Comparison of ENCODE assay signal across 8 cellular contexts in the genomic region with DNA sequence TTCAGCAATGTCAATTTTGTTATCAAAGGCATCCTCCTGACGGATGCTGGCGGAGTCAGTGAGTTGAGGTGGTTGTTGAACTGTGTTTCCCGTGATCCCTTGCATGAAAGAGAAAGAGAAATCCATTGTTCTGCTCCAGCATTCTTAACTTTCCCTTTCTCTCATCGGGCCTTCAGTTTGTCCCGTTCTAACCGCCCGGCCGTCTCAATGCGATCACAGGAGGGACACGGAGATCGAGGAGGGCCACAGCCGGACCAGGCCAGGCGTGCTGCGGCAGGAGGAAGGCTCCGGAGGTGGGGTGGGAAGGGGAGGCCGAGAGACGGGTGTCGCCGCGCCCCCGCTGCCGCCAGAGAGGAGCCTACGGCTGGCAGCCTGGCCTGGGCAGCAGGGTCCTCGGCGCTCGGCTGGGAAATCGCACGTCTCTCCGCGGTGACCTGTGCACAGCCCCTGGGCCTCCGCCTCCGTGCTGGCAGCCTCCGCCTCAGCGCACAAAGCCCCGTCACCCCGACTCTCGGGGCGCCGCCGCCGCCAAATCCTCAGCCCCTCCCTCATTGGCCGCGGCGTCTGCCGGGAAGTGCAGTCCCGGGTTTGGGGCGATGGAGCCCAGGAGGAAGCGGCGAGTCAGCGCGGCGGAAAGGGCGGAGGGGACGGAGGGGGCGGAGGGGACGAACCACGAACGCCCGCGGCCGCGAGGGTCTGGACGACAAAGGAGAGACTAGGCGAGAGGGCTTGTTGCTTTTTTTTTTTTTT. TPM values are rescaled to one million over a fixed set of nuclear protein-coding genes. Genes with fewer than 3 reads are reported as not detected.
DNase-seq lines count a peak whose midpoint lies in the region; ATAC-seq and TF ChIP-seq lines count a peak whose summit lies in the region.

No MANE protein-coding gene starts in this region.

- peaks cover 9% of the 10 kb centered on the region for H3K27me3 Mint-ChIP-seq in endothelial cell (ENCODE audit: unreplicated experiment)

- ATAC-seq in GM21447 (IDR thresholded peaks at IDR 0.05; ENCODE audit: unreplicated experiment): peak; percentile 86

- H3K36me3 ChIP-seq in mesodermal cell (ENCODE audit: control insufficient read depth, insufficient read depth, low read length): no peaks in the 10 kb centered on the region

- peaks cover 54% of the 10 kb centered on the region for H3K4me1 ChIP-seq in mesodermal cell (ENCODE audit: control insufficient read depth, insufficient read depth, low read length, poor library complexity, severe bottlenecking)

- no peaks in the 10 kb centered on the region for H3K9me3 ChIP-seq in mesodermal cell (ENCODE audit: control insufficient read depth, low read length)

- H3K27ac Mint-ChIP-seq in endothelial cell (ENCODE audit: unreplicated experiment): peak overlapping the region; percentile 70

- H3K4me3 Mint-ChIP-seq in endothelial cell (ENCODE audit: unreplicated experiment): peak overlapping the region; percentile 61

- peak overlapping the region; percentile 83 for H3K27ac ChIP-seq in mesodermal cell (ENCODE audit: low read depth, low read length, severe bottlenecking)

- no peaks in the 10 kb centered on the region for H3K9me3 Mint-ChIP-seq in endothelial cell (ENCODE audit: unreplicated experiment)

- peaks cover 48% of the 10 kb centered on the region for H3K4me1 Mint-ChIP-seq in endothelial cell (ENCODE audit: unreplicated experiment)

- WGBS in mesodermal cell (ENCODE audit: insufficient coverage in 2 of 2), 2 experiments: 3 to 9% methylated on average over 18 to 25 of the region's 64 CpGs

- DNase-seq in COLO668 (lab: John Stamatoyannopoulos, UW; ENCODE audit: unreplicated experiment) (peak; percentile 29), NCI-H226 (peak; percentile 42), endothelial cell (ENCODE audit: low spot score) (peak; percentile 54), AML-193 (lab: John Stamatoyannopoulos, UW) (no peak)
- peak; percentile 87 for DNase-seq in activated CD8-positive, alpha-beta memory T cell treated with anti-CD3 and anti-CD28 coated beads, Interleukin-2, amount 50 U/mL, for 48 hours
- peak; percentile 55 for DNase-seq in stimulated activated CD8-positive, alpha-beta memory T cell treated with anti-CD3 and anti-CD28 coated beads, Interleukin-15, amount 100 ng/mL, for 1 hour (ENCODE audit: low read depth)

- peaks cover 4% of the 10 kb centered on the region for H3K36me3 Mint-ChIP-seq in endothelial cell (ENCODE audit: low read depth, unreplicated experiment)

- H3K4me3 ChIP-seq in mesodermal cell (ENCODE audit: extremely low read depth, insufficient read depth, low read length, poor library complexity, severe bottlenecking): peak overlapping the region; percentile 32

- no peak for TF ChIP-seq CTCF in endothelial cell (IDR thresholded peaks at IDR 0.05; ENCODE audit: unreplicated experiment)

RNA-seq across cellular contexts. Expression of gene SOST, which starts 38.1 kb away (rescaled TPM):
- 29.6 TPM for total RNA-seq in endothelial cell (ENCODE audit: unreplicated experiment)
- polyA plus RNA-seq in mesodermal cell (2013, experiment 1 of 2): 20.2 TPM
- 19.7 TPM for polyA plus RNA-seq in mesodermal cell (2013, experiment 2 of 2)

RNA-seq across cellular contexts. Expression of gene DUSP3, which starts 58.3 kb away (rescaled TPM):
- total RNA-seq in endothelial cell (ENCODE audit: unreplicated experiment): 41.4 TPM
- polyA plus RNA-seq in mesodermal cell (2013, experiment 1 of 2): 35.8 TPM
- polyA plus RNA-seq in mesodermal cell (2013, experiment 2 of 2): 32.2 TPM

RNA-seq across cellular contexts. Expression of gene MEOX1, which starts 58.8 kb away (rescaled TPM):
- 0.10 TPM for total RNA-seq in endothelial cell (ENCODE audit: unreplicated experiment)
- polyA plus RNA-seq in mesodermal cell (2013, experiment 1 of 2): 0.52 TPM
- polyA plus RNA-seq in mesodermal cell (2013, experiment 2 of 2): 1.4 TPM

RNA-seq across cellular contexts. Expression of gene CFAP97D1, which starts 59.7 kb away (rescaled TPM):
- total RNA-seq in endothelial cell (ENCODE audit: unreplicated experiment): 0.10 TPM
- polyA plus RNA-seq in mesodermal cell (2013, experiment 1 of 2): not detected
- polyA plus RNA-seq in mesodermal cell (2013, experiment 2 of 2): not detected

Comparison
In these comparisons a context has a peak if more than half of its experiments do, and no peak if none do; other contexts are left out.
1. DNase-seq: peak in COLO668 (single experiment), NCI-H226 (single experiment), activated CD8-positive, alpha-beta memory T cell treated with anti-CD3 and anti-CD28 coated beads, Interleukin-2, amount 50 U/mL, for 48 hours (single experiment), endothelial cell (single experiment) and stimulated activated CD8-positive, alpha-beta memory T cell treated with anti-CD3 and anti-CD28 coated beads, Interleukin-15, amount 100 ng/mL, for 1 hour (single experiment); none in AML-193 (0 of 2).